Comparison of ENCODE assay signal across 15 cellular contexts in genomic region chr5:1776831-1777230, GRCh38. TPM values are rescaled to one million over a fixed set of nuclear protein-coding genes. Genes with fewer than 3 reads are reported as not detected.
DNase-seq lines count a peak whose midpoint lies in the region; ATAC-seq and TF ChIP-seq lines count a peak whose summit lies in the region.
"Had no signal": no experiment of that assay in that cellular context is flagged by ENCODE, and none has a peak within 500 bp of the region (broad histone marks: within the 10 kb centered on the region; RNA-seq: fewer than 3 reads in every experiment).

No MANE protein-coding gene starts in this region.

- DNase-seq in CD14-positive monocyte (ENCODE audit: low spot score) (peak; percentile 24), RWPE2 (ENCODE audit: low spot score) (peak; percentile 49), osteoblast (ENCODE audit: insufficient read length, low spot score, missing footprints) (peak; percentile 41), upper lobe of right lung (no peak), activated gamma-delta T cell treated with Interleukin-2 at 50 U/mL for 16 hours (no peak), NCI-H2029 treated with DMSO at 0.1 percent for 48 hours (lab: John Stamatoyannopoulos, UW) (no peak)
- no peak for DNase-seq in stimulated activated CD4-positive, alpha-beta T cell treated with anti-CD3 and anti-CD28 coated beads, Interleukin-4, amount 100 ng/mL, for 4 hours
- DNase-seq: ACHN; BE2C; C1 segment of cervical spinal cord; CD4-positive, alpha-beta T cell; GM23248 had no signal

- H3K4me1 Mint-ChIP-seq in CD14-positive monocyte = no peaks in the 10 kb centered on the region

- no peaks in the 10 kb centered on the region for H3K79me2 ChIP-seq in osteoblast (ENCODE audit: insufficient read depth, low read length)

- intact Hi-C loops in CD14-positive monocyte (cut with micrococcal nuclease) = no loop called here
- intact Hi-C loops in upper lobe of right lung (cut with DNase I) = no loop called here

- H3K9me3 ChIP-seq in RWPE2 (ENCODE audit: severe bottlenecking) (no peaks in the 10 kb centered on the region), osteoblast (ENCODE audit: low read depth, low read length) (no peaks in the 10 kb centered on the region), upper lobe of right lung (no peaks in the 10 kb centered on the region)
- H3K9me3 ChIP-seq: BE2C, Caco-2, HAP-1 had no signal

- H3K27ac ChIP-seq in RWPE2 (ENCODE audit: poor library complexity, severe bottlenecking) (no peak overlapping the region), osteoblast (ENCODE audit: low read depth, low read length) (no peak overlapping the region), upper lobe of right lung (no peak overlapping the region)
- H3K27ac ChIP-seq: GM23248 had no signal

- peaks cover 12 to 15% (median 12%) of the 10 kb centered on the region in 3 donors for H3K27me3 Mint-ChIP-seq in CD14-positive monocyte (ENCODE audit: low read depth in 3 of 3)
- H3K27me3 Mint-ChIP-seq: CD4-positive, alpha-beta T cell had no signal

- ATAC-seq in RWPE2 (ENCODE audit: low read depth) = no peak
- ATAC-seq in upper lobe of right lung = peak; percentile 12
- ATAC-seq: HepG2 had no signal

- H3K4me3 ChIP-seq in RWPE2 (ENCODE audit: severe bottlenecking) = no peak overlapping the region
- H3K4me3 ChIP-seq in osteoblast (ENCODE audit: insufficient read depth, low read length) = no peak overlapping the region
- no peak overlapping the region for H3K4me3 ChIP-seq in upper lobe of right lung
- H3K4me3 ChIP-seq: GM23248, HAP-1 had no signal

- no peak overlapping the region for H3K4me3 Mint-ChIP-seq in CD14-positive monocyte
- H3K4me3 Mint-ChIP-seq: CD4-positive, alpha-beta T cell had no signal

- H3K9me3 Mint-ChIP-seq in CD14-positive monocyte = peaks cover 0 to 3% (median 0%) of the 10 kb centered on the region in 7 donors
- H3K9me3 Mint-ChIP-seq: CD4-positive, alpha-beta T cell had no signal

- H3K4me2 ChIP-seq in osteoblast (ENCODE audit: insufficient read depth, low read length) = no peak overlapping the region

- H4K20me1 ChIP-seq in osteoblast (ENCODE audit: insufficient read depth, low read length) = no peaks in the 10 kb centered on the region

- no peak for TF ChIP-seq CTCF in CD14-positive monocyte (IDR thresholded peaks at IDR 0.05)
- no peak for TF ChIP-seq CTCF in RWPE2 (IDR thresholded peaks at IDR 0.05; ENCODE audit: poor library complexity, severe bottlenecking)
- no peak for TF ChIP-seq CTCF in osteoblast (IDR thresholded peaks at IDR 0.05; ENCODE audit: extremely low read depth, low read depth, low read length)
- no peak for TF ChIP-seq CTCF in upper lobe of right lung (IDR thresholded peaks at IDR 0.05)

- H3K36me3 ChIP-seq in RWPE2 (ENCODE audit: low read depth) = no peaks in the 10 kb centered on the region
- H3K36me3 ChIP-seq in osteoblast (ENCODE audit: insufficient read depth, low read length) = no peaks in the 10 kb centered on the region
- H3K36me3 ChIP-seq in upper lobe of right lung = no peaks in the 10 kb centered on the region
- H3K36me3 ChIP-seq: BE2C, HAP-1 had no signal

- H3K27ac Mint-ChIP-seq in CD14-positive monocyte = no peak overlapping the region
- H3K27ac Mint-ChIP-seq: CD4-positive, alpha-beta T cell had no signal

- no peaks in the 10 kb centered on the region for H3K4me1 ChIP-seq in RWPE2 (ENCODE audit: insufficient read depth, poor library complexity, severe bottlenecking)
- no peaks in the 10 kb centered on the region for H3K4me1 ChIP-seq in osteoblast (ENCODE audit: insufficient read depth, low read length)
- no peaks in the 10 kb centered on the region for H3K4me1 ChIP-seq in upper lobe of right lung
- H3K4me1 ChIP-seq: BE2C, Caco-2, HAP-1 had no signal

- no peak overlapping the region for H2AFZ ChIP-seq in osteoblast (ENCODE audit: low read length)
- H2AFZ ChIP-seq: GM23248 had no signal

- H3K36me3 Mint-ChIP-seq in CD14-positive monocyte = no peaks in the 10 kb centered on the region

- H3K27me3 ChIP-seq in RWPE2 (ENCODE audit: insufficient read depth, poor library complexity, severe bottlenecking) (peaks cover 4% of the 10 kb centered on the region), osteoblast (ENCODE audit: insufficient read depth, low read length) (peaks cover 8% of the 10 kb centered on the region), upper lobe of right lung (peaks cover 3% of the 10 kb centered on the region)

RNA-seq across cellular contexts. Expression of gene MRPL36, which starts 22.8 kb away (rescaled TPM):
- 10 to 100 TPM; 65.9 to 81.7 TPM for polyA plus RNA-seq in CD14-positive monocyte
- total RNA-seq in osteoblast (35.1 and 35.7 TPM in 2 replicates), upper lobe of right lung (29.4 TPM)

RNA-seq across cellular contexts. Expression of gene NDUFS6, which starts 24.4 kb away (rescaled TPM):
- polyA plus RNA-seq in CD14-positive monocyte = 10 to 100 TPM; 62.2 to 62.3 TPM
- total RNA-seq in osteoblast (19.2 and 23.9 TPM in 2 replicates), upper lobe of right lung (23.5 TPM)

Comparison
In these comparisons a context has a peak if more than half of its experiments do, and no peak if none do; other contexts are left out.
1. DNase-seq: peak in CD14-positive monocyte (single experiment), RWPE2 (single experiment) and osteoblast (single experiment); none in upper lobe of right lung (single experiment), activated gamma-delta T cell treated with Interleukin-2 at 50 U/mL for 16 hours (single experiment), stimulated activated CD4-positive, alpha-beta T cell treated with anti-CD3 and anti-CD28 coated beads, Interleukin-4, amount 100 ng/mL, for 4 hours (0 of 2) and NCI-H2029 treated with DMSO at 0.1 percent for 48 hours (single experiment).